ENCODE assay signal across 1 cellular context in the genomic region with DNA sequence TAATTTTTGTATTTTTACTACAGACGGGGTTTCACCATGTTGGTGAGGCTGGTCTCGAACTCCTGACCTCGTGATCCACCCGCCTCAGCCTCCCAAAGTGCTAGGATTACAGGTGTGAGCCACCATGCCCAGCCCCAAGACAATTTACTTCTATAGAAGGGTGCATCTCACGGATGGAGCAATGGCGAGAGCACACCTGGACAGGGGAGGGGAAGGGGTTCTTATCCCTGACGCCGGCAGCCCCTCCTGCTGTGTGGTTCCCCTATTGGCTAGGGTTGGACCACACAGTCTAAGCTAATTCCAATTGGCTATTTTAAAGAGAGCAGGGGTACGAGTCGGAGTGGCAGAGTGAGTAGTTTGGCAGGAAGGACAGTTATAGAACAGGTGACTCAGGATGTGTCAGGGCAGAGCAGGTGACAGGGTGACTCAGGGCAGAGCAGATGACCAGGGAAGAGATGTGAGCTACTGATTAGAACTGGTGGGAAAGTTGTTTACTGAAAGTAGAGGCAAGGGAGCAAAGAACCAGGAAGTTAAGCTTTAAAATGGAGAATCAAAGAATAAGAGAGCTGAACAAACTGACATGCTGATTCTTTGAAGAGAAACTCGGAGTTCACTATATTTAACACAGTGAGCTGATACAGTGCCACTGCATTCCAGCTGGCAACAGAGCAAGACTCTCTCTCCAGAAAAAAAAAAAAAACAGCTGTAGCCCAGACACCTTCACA.
TF ChIP-seq lines count a peak whose summit lies in the region.

No MANE protein-coding gene starts in this region.

TF ChIP-seq in endothelial cell of umbilical vein, 7 proteins besides CTCF, POLR2A, EP300 and RAD21:
- TF ChIP-seq FOS (IDR thresholded peaks at IDR 0.05; ENCODE audit: borderline replicate concordance, insufficient read depth, low read length) = peak; percentile 61
- peak; percentile 79 for TF ChIP-seq GATA2 (IDR thresholded peaks at IDR 0.05; ENCODE audit: insufficient read depth, insufficient read length, low read depth, low read length)
- TF ChIP-seq, protein P1, sequence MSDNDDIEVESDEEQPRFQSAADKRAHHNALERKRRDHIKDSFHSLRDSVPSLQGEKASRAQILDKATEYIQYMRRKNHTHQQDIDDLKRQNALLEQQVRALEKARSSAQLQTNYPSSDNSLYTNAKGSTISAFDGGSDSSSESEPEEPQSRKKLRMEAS (IDR thresholded peaks at IDR 0.05; ENCODE audit: insufficient read depth, insufficient read length) = no peak
- no peak for TF ChIP-seq EZH2 (IDR thresholded peaks at IDR 0.05; ENCODE audit: borderline replicate concordance, low read depth, low read length, severe bottlenecking)
- peak; percentile 5 for TF ChIP-seq JUN (IDR thresholded peaks at IDR 0.05; ENCODE audit: borderline replicate concordance, insufficient read depth, insufficient read length, low read depth)
- TF ChIP-seq MYC (IDR thresholded peaks at IDR 0.05; ENCODE audit: low read depth, low read length) = no peak
- TF ChIP-seq POLR2AphosphoS5 (IDR thresholded peaks at IDR 0.05; ENCODE audit: insufficient read depth, low read depth, low read length) = no peak
TF ChIP-seq in endothelial cell of umbilical vein: peak in this region for 3.
